ENCODE assay signal across 4 cellular contexts in genomic region chr12:120670237-120670636, GRCh38. TPM values are rescaled to one million over a fixed set of nuclear protein-coding genes. Genes with fewer than 3 reads are reported as not detected.
"Had no signal": no experiment of that assay in that cellular context is flagged by ENCODE, and none has a peak within 500 bp of the region (broad histone marks: within the 10 kb centered on the region; RNA-seq: fewer than 3 reads in every experiment).

No MANE protein-coding gene starts in this region.

RNA-seq across cellular contexts. Expression of gene CABP1, which starts 29.8 kb away (rescaled TPM):
- total RNA-seq: dermis microvascular lymphatic vessel endothelial cell, kidney epithelial cell, mononuclear cell, osteocyte had no signal
